In the genomic region with DNA sequence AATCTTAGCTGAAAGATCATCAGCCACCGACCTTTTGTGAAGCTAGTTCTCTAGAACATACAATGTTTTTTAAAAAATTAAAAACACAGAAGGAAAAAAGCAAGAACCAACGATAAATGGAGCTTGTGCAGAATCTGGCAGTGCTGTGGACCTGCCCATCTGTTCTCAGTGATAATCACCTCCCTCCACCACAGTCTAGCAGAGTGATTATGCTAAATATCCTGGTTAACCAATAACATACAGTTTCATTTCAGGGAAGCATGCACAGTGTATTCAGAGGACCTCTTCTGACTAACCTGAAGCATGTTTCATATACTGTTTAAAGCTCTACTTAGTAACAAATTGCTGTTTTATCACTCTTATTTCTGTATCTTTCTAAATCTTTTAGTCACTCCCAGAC, we compare ENCODE assay signal across 9 cellular contexts.
DNase-seq lines count a peak whose midpoint lies in the region; ATAC-seq and TF ChIP-seq lines count a peak whose summit lies in the region.
"Had no signal": no experiment of that assay in that cellular context is flagged by ENCODE, and none has a peak within 500 bp of the region (broad histone marks: within the 10 kb centered on the region; RNA-seq: fewer than 3 reads in every experiment).

No MANE protein-coding gene starts in this region.

- no peaks in the 10 kb centered on the region for H3K36me3 ChIP-seq in thyroid gland

- peak; percentile 73 for ATAC-seq in GM19452 (IDR thresholded peaks at IDR 0.05; ENCODE audit: unreplicated experiment)
- ATAC-seq in HG03175 (IDR thresholded peaks at IDR 0.05; ENCODE audit: unreplicated experiment) = peak; percentile 84
- ATAC-seq: activated CD8-positive, alpha-beta T cell treated with anti-CD3 and anti-CD28 coated beads for 36 hours had no signal

- H3K4me3 ChIP-seq in thyroid gland (replicated peaks in 1 of 3) = no peak overlapping the region

- H3K27ac ChIP-seq in thyroid gland = no peak overlapping the region

- H3K9me3 ChIP-seq in thyroid gland = no peaks in the 10 kb centered on the region

- no peaks in the 10 kb centered on the region for H3K27me3 ChIP-seq in thyroid gland

- DNase-seq in NCI-H82 treated with DMSO at 0.1 percent for 48 hours (lab: John Stamatoyannopoulos, UW; ENCODE audit: unreplicated experiment) = peak; percentile 94
- DNase-seq in renal cortical epithelial cell (ENCODE audit: low read depth) = peak; percentile 70
- no peak for DNase-seq in activated CD8-positive, alpha-beta memory T cell treated with anti-CD3 and anti-CD28 coated beads, Interleukin-2, amount 50 U/mL, for 4 hours
- no peak for DNase-seq in ecto neural progenitor cell (ENCODE audit: low spot score)
- no peak for DNase-seq in thyroid gland
- DNase-seq: activated CD8-positive, alpha-beta T cell treated with anti-CD3 and anti-CD28 coated beads for 36 hours; occipital lobe had no signal

- H3K4me1 ChIP-seq in thyroid gland = no peaks in the 10 kb centered on the region

- TF ChIP-seq POLR2A in thyroid gland (IDR thresholded peaks at IDR 0.05) = no peak

- 58 to 60% methylated on average over 2 of the region's 2 CpGs for WGBS in thyroid gland, 2 donors

- TF ChIP-seq CTCF in thyroid gland (IDR thresholded peaks at IDR 0.05) = no peak

- intact Hi-C loops in thyroid gland (cut with DNase I) = no loop called here

Comparison
In these comparisons a context has a peak if more than half of its experiments do, and no peak if none do; other contexts are left out.
1. DNase-seq: peak in NCI-H82 treated with DMSO at 0.1 percent for 48 hours (single experiment) and renal cortical epithelial cell (single experiment); none in activated CD8-positive, alpha-beta memory T cell treated with anti-CD3 and anti-CD28 coated beads, Interleukin-2, amount 50 U/mL, for 4 hours (single experiment), ecto neural progenitor cell (single experiment) and thyroid gland (0 of 2).